ENCODE assay signal across 8 cellular contexts in the genomic region with DNA sequence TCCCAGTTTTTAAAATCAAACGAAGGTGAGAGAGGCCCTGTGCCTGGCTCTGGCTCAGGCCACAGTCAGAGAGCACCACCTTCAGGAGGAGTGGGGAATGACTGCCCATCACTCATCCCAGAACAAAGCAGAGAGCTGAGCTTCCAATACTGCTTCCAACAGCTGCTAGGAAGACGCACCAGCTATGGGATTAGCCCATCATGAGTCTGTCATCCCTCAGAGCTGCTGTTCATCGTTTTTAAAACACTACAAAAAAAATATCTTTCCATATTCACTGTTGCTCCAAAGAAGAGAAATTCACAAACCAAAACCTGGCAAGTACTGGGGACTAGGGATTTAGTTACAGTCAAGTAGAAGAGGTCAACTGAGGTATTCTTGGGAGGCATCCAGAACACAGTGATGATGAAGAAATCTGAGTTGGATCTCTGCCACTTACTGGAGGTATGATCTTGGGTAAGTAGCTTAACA.
DNase-seq lines count a peak whose midpoint lies in the region; ATAC-seq and TF ChIP-seq lines count a peak whose summit lies in the region.

No MANE protein-coding gene starts in this region.

- no peaks in the 10 kb centered on the region for H3K9me3 Mint-ChIP-seq in type B pancreatic cell

- H3K4me3 ChIP-seq in esophagus squamous epithelium, result no peak overlapping the region
- no peak overlapping the region for H3K4me3 ChIP-seq in mucosa of descending colon

- DNase-seq in EH (ENCODE audit: low read depth) (peak; percentile 76), NCI-H146 (lab: John Stamatoyannopoulos, UW) (peak; percentile 1), esophagus squamous epithelium (lab: John Stamatoyannopoulos, UW) (no peak), mucosa of descending colon (peak in 2 of 3 donors; percentile 64 to 67), type B pancreatic cell (ENCODE audit: extremely low spot score, unreplicated experiment) (no peak)
- peak; percentile 41 for DNase-seq in activated CD4-positive, alpha-beta T cell treated with anti-CD3 and anti-CD28 coated beads for 48 hours

- intact Hi-C loops in esophagus squamous epithelium (cut with DNase I) (no loop called here), mucosa of descending colon (cut with DNase I, micrococcal nuclease) (no loop called here)

- H3K36me3 Mint-ChIP-seq in type B pancreatic cell, result peaks cover 21% of the 10 kb centered on the region

- no peaks in the 10 kb centered on the region for H3K27me3 ChIP-seq in esophagus squamous epithelium

- ATAC-seq in GM21786 (IDR thresholded peaks at IDR 0.05; ENCODE audit: unreplicated experiment), result peak; percentile 79
- ATAC-seq in mucosa of descending colon, result peak; percentile 92
- no peak for ATAC-seq in GM18861 (IDR thresholded peaks at IDR 0.05; ENCODE audit: unreplicated experiment)

- H3K27ac Mint-ChIP-seq in type B pancreatic cell, result no peak overlapping the region

- peak overlapping the region in 2 of 4 donors; percentile 14 to 39 for H3K27ac ChIP-seq in esophagus squamous epithelium

- H3K4me1 ChIP-seq in esophagus squamous epithelium (peaks cover 7 to 51% (median 14%) of the 10 kb centered on the region in 3 donors), mucosa of descending colon (ENCODE audit: low read depth) (no peaks in the 10 kb centered on the region)

- no peaks in the 10 kb centered on the region for H3K4me1 Mint-ChIP-seq in type B pancreatic cell (ENCODE audit: unreplicated experiment)

- no peak for TF ChIP-seq POLR2A in esophagus squamous epithelium (IDR thresholded peaks at IDR 0.05)

- H3K27me3 Mint-ChIP-seq in type B pancreatic cell, result no peaks in the 10 kb centered on the region

- H3K36me3 ChIP-seq in esophagus squamous epithelium, result peaks cover 2 to 62% (median 6%) of the 10 kb centered on the region in 3 donors
- H3K36me3 ChIP-seq in mucosa of descending colon (ENCODE audit: low read depth), result no peaks in the 10 kb centered on the region

- H3K9me3 ChIP-seq in esophagus squamous epithelium (no peaks in the 10 kb centered on the region), mucosa of descending colon (no peaks in the 10 kb centered on the region)

- no peak overlapping the region for H3K4me3 Mint-ChIP-seq in type B pancreatic cell

- WGBS in esophagus squamous epithelium, 2 donors, result 11 to 28% methylated on average over 3 of the region's 3 CpGs

- TF ChIP-seq CTCF in esophagus squamous epithelium (IDR thresholded peaks at IDR 0.05) (peak; percentile 52 to 88 (median 74)), mucosa of descending colon (IDR thresholded peaks at IDR 0.05) (peak; percentile 82), type B pancreatic cell (conservative IDR thresholded peaks at IDR 0.05) (peak; percentile 85)

Comparison
In these comparisons a context has a peak if more than half of its experiments do, and no peak if none do; other contexts are left out.
1. DNase-seq: peak in EH (single experiment), NCI-H146 (single experiment), activated CD4-positive, alpha-beta T cell treated with anti-CD3 and anti-CD28 coated beads for 48 hours (single experiment) and mucosa of descending colon (2 of 3); none in esophagus squamous epithelium (single experiment) and type B pancreatic cell (single experiment).
2. Peak in every context shown above with its lines, with median percentiles within 50 percentile points of each other: CTCF ChIP-seq.